11 cellular contexts compared by ENCODE assay signal in the genomic region with DNA sequence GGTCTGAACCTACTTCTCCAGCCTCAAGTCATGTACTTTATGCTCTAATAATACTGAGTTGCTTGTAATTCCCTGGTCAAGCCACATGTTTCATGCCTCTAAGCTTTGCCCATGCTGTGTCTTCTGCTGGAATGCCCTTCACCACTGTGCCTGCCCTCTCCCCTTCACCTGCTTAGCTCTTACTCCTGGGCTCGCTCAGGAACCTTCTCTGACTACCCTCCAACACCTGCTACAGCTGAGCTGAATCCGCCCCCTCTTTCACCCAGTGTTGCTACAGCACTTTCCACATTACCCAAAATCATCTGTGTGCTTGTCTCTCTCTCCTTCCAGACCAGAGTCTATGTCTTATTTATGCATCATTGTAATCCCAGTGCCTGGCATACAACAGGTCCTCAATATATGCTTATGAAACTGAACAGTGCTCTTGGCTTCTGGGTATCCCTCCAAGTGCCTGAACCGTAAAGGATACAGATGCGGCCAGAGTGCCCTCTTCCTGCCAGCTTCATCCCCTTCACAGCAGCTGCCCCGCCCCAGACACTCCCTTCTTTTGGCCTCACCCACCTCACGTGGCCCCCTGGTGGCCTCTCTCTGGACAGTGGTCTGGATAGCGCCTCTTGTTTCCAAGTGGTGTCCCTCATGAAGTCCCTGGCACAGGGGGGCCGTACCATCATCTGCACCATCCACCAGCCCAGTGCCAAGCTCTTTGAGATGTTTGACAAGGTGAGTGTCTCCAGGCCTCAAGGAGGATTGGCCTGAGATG. TPM values are rescaled to one million over a fixed set of nuclear protein-coding genes. Genes with fewer than 3 reads are reported as not detected.
DNase-seq lines count a peak whose midpoint lies in the region; ATAC-seq and TF ChIP-seq lines count a peak whose summit lies in the region.
"Had no signal": no experiment of that assay in that cellular context is flagged by ENCODE, and none has a peak within 500 bp of the region (broad histone marks: within the 10 kb centered on the region; RNA-seq: fewer than 3 reads in every experiment).

No MANE protein-coding gene starts in this region.

- H3K27ac Mint-ChIP-seq in WTC11: no peak overlapping the region

- H3K27ac ChIP-seq in parathyroid adenoma: peak overlapping the region; percentile 15
- H3K27ac ChIP-seq: neutrophil had no signal

- no peaks in the 10 kb centered on the region for H3K9me3 Mint-ChIP-seq in WTC11
- H3K9me3 Mint-ChIP-seq: CD4-positive, CD25-positive, alpha-beta regulatory T cell had no signal

- H3K4me1 Mint-ChIP-seq in WTC11: peaks cover 12% of the 10 kb centered on the region

- H3K27me3 ChIP-seq in parathyroid adenoma (ENCODE audit: control insufficient read depth, insufficient read depth, low read length): no peaks in the 10 kb centered on the region

- TF ChIP-seq CTCF in WTC11 (IDR thresholded peaks at IDR 0.05) (peak; percentile 41; the same call in 1 of the 2 replicates), parathyroid adenoma (IDR thresholded peaks at IDR 0.05) (peak; percentile 32)

- ATAC-seq in WTC11: peak; percentile 59

- H3K9me3 ChIP-seq in parathyroid adenoma (ENCODE audit: control insufficient read depth, low read length): no peaks in the 10 kb centered on the region
- H3K9me3 ChIP-seq: neutrophil had no signal

- H3K79me2 ChIP-seq in parathyroid adenoma: no peaks in the 10 kb centered on the region

- no peak overlapping the region for H2AFZ ChIP-seq in parathyroid adenoma

- CTCF ChIA-PET in WTC11 (lab: Charles Lee): interaction anchor here (0.6 to 5.1 kb wide), 12 partner anchors 9 to 166 kb away, joined by 3 to 38 read pairs (median 4); a partner anchor contains a TSS

- H3K36me3 Mint-ChIP-seq in WTC11: no peaks in the 10 kb centered on the region

- no peak overlapping the region for H3K4me3 Mint-ChIP-seq in WTC11
- H3K4me3 Mint-ChIP-seq: CD4-positive, CD25-positive, alpha-beta regulatory T cell had no signal

- no peak overlapping the region for H3K9ac ChIP-seq in parathyroid adenoma

- H3K36me3 ChIP-seq in parathyroid adenoma (ENCODE audit: control insufficient read depth, insufficient read depth, low read length): no peaks in the 10 kb centered on the region
- H3K36me3 ChIP-seq: neutrophil had no signal

- no peak overlapping the region for H3K4me3 ChIP-seq in parathyroid adenoma (ENCODE audit: low read depth, low read length)

- H3K27me3 Mint-ChIP-seq in WTC11 (ENCODE audit: low read depth): peaks cover 16% of the 10 kb centered on the region

- POLR2A ChIA-PET in WTC11 (lab: Charles Lee): no interaction called here

- H3K4me1 ChIP-seq in parathyroid adenoma: peaks cover 2% of the 10 kb centered on the region

- H3K4me2 ChIP-seq in parathyroid adenoma (ENCODE audit: low read length): no peak overlapping the region

- DNase-seq in NCI-H82 (lab: John Stamatoyannopoulos, UW): peak; percentile 27
- no peak for DNase-seq in NCI-H82 treated with DMSO at 0.1 percent for 48 hours (lab: John Stamatoyannopoulos, UW; ENCODE audit: unreplicated experiment)
- DNase-seq in LHCN-M2 (ENCODE audit: low read depth): peak; percentile 30
- DNase-seq in WTC11 (ENCODE audit: low spot score): peak; percentile 52
- no peak for DNase-seq in cerebellar nuclear complex (lab: John Stamatoyannopoulos, UW)
- DNase-seq in C1 segment of cervical spinal cord (lab: John Stamatoyannopoulos, UW): no peak
- no peak for DNase-seq in cerebellum (ENCODE audit: low spot score)
- DNase-seq: CD4-positive, CD25-positive, alpha-beta regulatory T cell; foreskin melanocyte had no signal

TF ChIP-seq in WTC11, 78 proteins besides CTCF, POLR2A, EP300 and RAD21:
- TF ChIP-seq NR3C1 (CRISPR knock-in tag; conservative IDR thresholded peaks at IDR 0.05; ENCODE audit: low read depth) (no peak), MXD4 (CRISPR knock-in tag; IDR thresholded peaks at IDR 0.05; ENCODE audit: borderline replicate concordance) (no peak), ATF1 (CRISPR knock-in tag; IDR thresholded peaks at IDR 0.05) (no peak), ZBTB21 (CRISPR knock-in tag; IDR thresholded peaks at IDR 0.05; ENCODE audit: borderline replicate concordance) (no peak), NFE2L1 (CRISPR knock-in tag; IDR thresholded peaks at IDR 0.05) (no peak), TEAD4 (CRISPR knock-in tag; IDR thresholded peaks at IDR 0.05) (no peak), KAT7 (CRISPR knock-in tag; IDR thresholded peaks at IDR 0.05; ENCODE audit: borderline replicate concordance) (no peak)
- TF ChIP-seq, protein P1, sequence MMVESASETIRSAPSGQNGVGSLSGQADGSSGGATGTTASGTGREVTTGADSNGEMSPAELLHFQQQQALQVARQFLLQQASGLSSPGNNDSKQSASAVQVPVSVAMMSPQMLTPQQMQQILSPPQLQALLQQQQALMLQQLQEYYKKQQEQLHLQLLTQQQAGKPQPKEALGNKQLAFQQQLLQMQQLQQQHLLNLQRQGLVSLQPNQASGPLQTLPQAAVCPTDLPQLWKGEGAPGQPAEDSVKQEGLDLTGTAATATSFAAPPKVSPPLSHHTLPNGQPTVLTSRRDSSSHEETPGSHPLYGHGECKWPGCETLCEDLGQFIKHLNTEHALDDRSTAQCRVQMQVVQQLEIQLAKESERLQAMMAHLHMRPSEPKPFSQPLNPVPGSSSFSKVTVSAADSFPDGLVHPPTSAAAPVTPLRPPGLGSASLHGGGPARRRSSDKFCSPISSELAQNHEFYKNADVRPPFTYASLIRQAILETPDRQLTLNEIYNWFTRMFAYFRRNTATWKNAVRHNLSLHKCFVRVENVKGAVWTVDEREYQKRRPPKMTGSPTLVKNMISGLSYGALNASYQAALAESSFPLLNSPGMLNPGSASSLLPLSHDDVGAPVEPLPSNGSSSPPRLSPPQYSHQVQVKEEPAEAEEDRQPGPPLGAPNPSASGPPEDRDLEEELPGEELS (CRISPR knock-in tag; IDR thresholded peaks at IDR 0.05): no peak
- TF ChIP-seq, protein P2, sequence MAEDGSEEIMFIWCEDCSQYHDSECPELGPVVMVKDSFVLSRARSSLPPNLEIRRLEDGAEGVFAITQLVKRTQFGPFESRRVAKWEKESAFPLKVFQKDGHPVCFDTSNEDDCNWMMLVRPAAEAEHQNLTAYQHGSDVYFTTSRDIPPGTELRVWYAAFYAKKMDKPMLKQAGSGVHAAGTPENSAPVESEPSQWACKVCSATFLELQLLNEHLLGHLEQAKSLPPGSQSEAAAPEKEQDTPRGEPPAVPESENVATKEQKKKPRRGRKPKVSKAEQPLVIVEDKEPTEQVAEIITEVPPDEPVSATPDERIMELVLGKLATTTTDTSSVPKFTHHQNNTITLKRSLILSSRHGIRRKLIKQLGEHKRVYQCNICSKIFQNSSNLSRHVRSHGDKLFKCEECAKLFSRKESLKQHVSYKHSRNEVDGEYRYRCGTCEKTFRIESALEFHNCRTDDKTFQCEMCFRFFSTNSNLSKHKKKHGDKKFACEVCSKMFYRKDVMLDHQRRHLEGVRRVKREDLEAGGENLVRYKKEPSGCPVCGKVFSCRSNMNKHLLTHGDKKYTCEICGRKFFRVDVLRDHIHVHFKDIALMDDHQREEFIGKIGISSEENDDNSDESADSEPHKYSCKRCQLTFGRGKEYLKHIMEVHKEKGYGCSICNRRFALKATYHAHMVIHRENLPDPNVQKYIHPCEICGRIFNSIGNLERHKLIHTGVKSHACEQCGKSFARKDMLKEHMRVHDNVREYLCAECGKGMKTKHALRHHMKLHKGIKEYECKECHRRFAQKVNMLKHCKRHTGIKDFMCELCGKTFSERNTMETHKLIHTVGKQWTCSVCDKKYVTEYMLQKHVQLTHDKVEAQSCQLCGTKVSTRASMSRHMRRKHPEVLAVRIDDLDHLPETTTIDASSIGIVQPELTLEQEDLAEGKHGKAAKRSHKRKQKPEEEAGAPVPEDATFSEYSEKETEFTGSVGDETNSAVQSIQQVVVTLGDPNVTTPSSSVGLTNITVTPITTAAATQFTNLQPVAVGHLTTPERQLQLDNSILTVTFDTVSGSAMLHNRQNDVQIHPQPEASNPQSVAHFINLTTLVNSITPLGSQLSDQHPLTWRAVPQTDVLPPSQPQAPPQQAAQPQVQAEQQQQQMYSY (CRISPR knock-in tag; IDR thresholded peaks at IDR 0.05): no peak
- TF ChIP-seq, protein P3, sequence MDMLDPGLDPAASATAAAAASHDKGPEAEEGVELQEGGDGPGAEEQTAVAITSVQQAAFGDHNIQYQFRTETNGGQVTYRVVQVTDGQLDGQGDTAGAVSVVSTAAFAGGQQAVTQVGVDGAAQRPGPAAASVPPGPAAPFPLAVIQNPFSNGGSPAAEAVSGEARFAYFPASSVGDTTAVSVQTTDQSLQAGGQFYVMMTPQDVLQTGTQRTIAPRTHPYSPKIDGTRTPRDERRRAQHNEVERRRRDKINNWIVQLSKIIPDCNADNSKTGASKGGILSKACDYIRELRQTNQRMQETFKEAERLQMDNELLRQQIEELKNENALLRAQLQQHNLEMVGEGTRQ (CRISPR knock-in tag; IDR thresholded peaks at IDR 0.05): no peak
- TF ChIP-seq, protein P4, sequence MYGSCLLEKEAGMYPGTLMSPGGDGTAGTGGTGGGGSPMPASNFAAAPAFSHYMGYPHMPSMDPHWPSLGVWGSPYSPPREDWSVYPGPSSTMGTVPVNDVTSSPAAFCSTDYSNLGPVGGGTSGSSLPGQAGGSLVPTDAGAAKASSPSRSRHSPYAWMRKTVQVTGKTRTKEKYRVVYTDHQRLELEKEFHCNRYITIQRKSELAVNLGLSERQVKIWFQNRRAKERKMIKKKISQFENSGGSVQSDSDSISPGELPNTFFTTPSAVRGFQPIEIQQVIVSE (CRISPR knock-in tag; IDR thresholded peaks at IDR 0.05; ENCODE audit: borderline replicate concordance): no peak

RNA-seq across cellular contexts. Expression of a gene that starts 7.1 kb away (rescaled TPM):
- total RNA-seq in LHCN-M2 (2014; rRNA removed) (0.06 TPM in 2 replicates), WTC11 (2021) (1.9 to 4.4 TPM (median 2.1 TPM) in 3 replicates), cerebellum (4.0 TPM)
- polyA plus RNA-seq in LHCN-M2 (2012): 0.17 TPM
- total RNA-seq: CD4-positive, CD25-positive, alpha-beta regulatory T cell had no signal
- polyA plus RNA-seq: CD4-positive, CD25-positive, alpha-beta regulatory T cell had no signal

RNA-seq across cellular contexts. Expression of a gene that starts 12.6 kb away (rescaled TPM):
- 8.7 and 9.4 TPM in 2 replicates for total RNA-seq in LHCN-M2 (2014; rRNA removed)
- 8.2 TPM for polyA plus RNA-seq in LHCN-M2 (2012)
- total RNA-seq in WTC11 (2021): 19.9 to 23.2 TPM (median 20.8 TPM) in 3 replicates
- 3.6 TPM for total RNA-seq in cerebellum

RNA-seq across cellular contexts. Expression of a gene that starts 29.4 kb away (rescaled TPM):
- total RNA-seq in LHCN-M2 (2014; rRNA removed) (not detected in 2 replicates), WTC11 (2021) (0.32 to 0.59 TPM in 2 of 3 replicates, not detected in the other), cerebellum (not detected)
- polyA plus RNA-seq in LHCN-M2 (2012): not detected
- total RNA-seq: CD4-positive, CD25-positive, alpha-beta regulatory T cell had no signal
- polyA plus RNA-seq: CD4-positive, CD25-positive, alpha-beta regulatory T cell had no signal

RNA-seq across cellular contexts. Expression of a gene that starts 34.5 kb away (rescaled TPM):
- total RNA-seq in LHCN-M2 (2014; rRNA removed): 9.0 and 11.1 TPM in 2 replicates
- 7.4 TPM for polyA plus RNA-seq in LHCN-M2 (2012)
- 34.0 to 37.1 TPM (median 35.4 TPM) in 3 replicates for total RNA-seq in WTC11 (2021)
- total RNA-seq in cerebellum: 31.0 TPM

RNA-seq across cellular contexts. Expression of a gene that starts 48.8 kb away (rescaled TPM):
- total RNA-seq in LHCN-M2 (2014; rRNA removed) (7.6 and 9.3 TPM in 2 replicates), WTC11 (2021) (3.4 to 6.4 TPM (median 4.4 TPM) in 3 replicates), cerebellum (6.2 TPM)
- polyA plus RNA-seq in LHCN-M2 (2012): 6.9 TPM

Comparison
In these comparisons a context has a peak if more than half of its experiments do, and no peak if none do; other contexts are left out.
1. DNase-seq: peak in NCI-H82 (single experiment), LHCN-M2 (single experiment) and WTC11 (single experiment); none in NCI-H82 treated with DMSO at 0.1 percent for 48 hours (single experiment), cerebellar nuclear complex (0 of 2), C1 segment of cervical spinal cord (0 of 14) and cerebellum (single experiment).